Comparison of ENCODE assay signal across 8 cellular contexts in genomic region chr1:29124366-29125236, GRCh38. TPM values are rescaled to one million over a fixed set of nuclear protein-coding genes. Genes with fewer than 3 reads are reported as not detected.
DNase-seq lines count a peak whose midpoint lies in the region; ATAC-seq, FAIRE-seq and TF ChIP-seq lines count a peak whose summit lies in the region.

No MANE protein-coding gene starts in this region.

- H3K9me3 ChIP-seq in MG63 (no peaks in the 10 kb centered on the region), H1 (ENCODE audit: insufficient read depth in 2 of 2, low read depth in 1 of 2, low read length in 1 of 2) (no peaks in the 10 kb centered on the region), mononuclear cell (ENCODE audit: low read depth, low read length) (no peaks in the 10 kb centered on the region)

- peak overlapping the region; percentile 91 for H3K18ac ChIP-seq in H1 (ENCODE audit: extremely low read depth, low read length)

- peak overlapping the region; percentile 90; the same call in 1 of the 2 replicates for H2BK20ac ChIP-seq in H1 (ENCODE audit: low read length)

- H3K79me2 ChIP-seq in H1 (ENCODE audit: control insufficient read depth in 1 of 2, insufficient read depth in 2 of 2, low read length in 2 of 2) = no peaks in the 10 kb centered on the region; a peak in 1 of 4 replicates

- H4K20me1 ChIP-seq in H1 (replicated peaks in 1 of 2; ENCODE audit: control insufficient read depth in 1 of 2, insufficient read depth in 2 of 2, low read length in 2 of 2) = peaks cover 0 to 4% of the 10 kb centered on the region in 2 experiments

- H2BK5ac ChIP-seq in H1 (ENCODE audit: low read depth, low read length) = peak overlapping the region; percentile 97; the same call in 1 of the 2 replicates

- H3K79me1 ChIP-seq in H1 (ENCODE audit: low read depth, low read length) = no peaks in the 10 kb centered on the region

- peak overlapping the region; percentile 91 for H3K4ac ChIP-seq in H1 (replicated peaks; ENCODE audit: insufficient read length, low read depth, low read length)

- no peaks in the 10 kb centered on the region for H3K9me3 Mint-ChIP-seq in Calu3 (ENCODE audit: low read depth, unreplicated experiment)

- peak overlapping the region; percentile 93 for H3K56ac ChIP-seq in H1 (replicated peaks; ENCODE audit: insufficient read length, low read depth, low read length)

- intact Hi-C loops in Calu3 (cut with micrococcal nuclease; ENCODE audit: unreplicated experiment) = no loop called here

- H3K27me3 ChIP-seq in MG63 (no peaks in the 10 kb centered on the region), H1 (replicated peaks in 1 of 4; ENCODE audit: control insufficient read depth in 3 of 4, extremely low read depth in 1 of 4, insufficient read depth in 3 of 4, low read length in 3 of 4) (peaks cover 0 to 42% (median 25%) of the 10 kb centered on the region in 4 experiments; a peak in 6 of 7 replicates), mononuclear cell (ENCODE audit: insufficient read depth, low read length) (peaks cover 42% of the 10 kb centered on the region)

- no peak overlapping the region; the same call in 1 of the 2 replicates for H2AFZ ChIP-seq in H1 (ENCODE audit: low read length)

- peak overlapping the region; percentile 75 for H4K5ac ChIP-seq in H1 (ENCODE audit: insufficient read length, low read depth, low read length)

- peak overlapping the region; percentile 96 for H2BK12ac ChIP-seq in H1 (ENCODE audit: low read depth, low read length)

- H3K36me3 Mint-ChIP-seq in Calu3 (ENCODE audit: insufficient read depth, unreplicated experiment) = peaks cover 10% of the 10 kb centered on the region

- TF ChIP-seq POLR2A in H1 (IDR thresholded peaks at IDR 0.05; ENCODE audit: control extremely low read depth in 1 of 2, low read depth in 2 of 2, low read length in 2 of 2) = no peak; a peak in 1 of 3 replicates

- H3K4me1 ChIP-seq in H1 (replicated peaks in 1 of 4; ENCODE audit: control insufficient read depth in 3 of 4, insufficient read depth in 4 of 4, low read length in 3 of 4) (peaks cover 0 to 19% (median 9%) of the 10 kb centered on the region in 4 experiments; a peak in 6 of 7 replicates), mononuclear cell (ENCODE audit: insufficient read depth, low read length) (peaks cover 34% of the 10 kb centered on the region)

- peak overlapping the region; percentile 48; the same call in 1 of the 2 replicates for H3K27ac ChIP-seq in H1 (ENCODE audit: low read depth, low read length)

- peak overlapping the region; percentile 91 to 95 for H3K4me2 ChIP-seq in H1 (ENCODE audit: insufficient read depth in 1 of 2, low read depth in 2 of 2, low read length in 2 of 2)

- TF ChIP-seq EP300 in H1 (IDR thresholded peaks at IDR 0.05; ENCODE audit: borderline replicate concordance in 1 of 2, low read depth in 2 of 2, low read length in 2 of 2) = peak; percentile 36 to 82; a peak in 2 of 3 replicates

- H3K4me3 Mint-ChIP-seq in Calu3 (ENCODE audit: low read depth, unreplicated experiment) = peak overlapping the region; percentile 61

- H3K9ac ChIP-seq in H1 (replicated peaks in 1 of 4; ENCODE audit: extremely low read depth in 1 of 4, low read depth in 3 of 4, low read length in 3 of 4) = peak overlapping the region in 3 of 4 experiments; percentile 11 to 45 (median 42); a peak in 5 of 7 replicates

- H3K23ac ChIP-seq in H1 (ENCODE audit: insufficient read length) = no peak overlapping the region

- TF ChIP-seq RAD21 in H1 (IDR thresholded peaks at IDR 0.05 in 1 of 2, conservative IDR thresholded peaks at IDR 0.05 in 1 of 2; ENCODE audit: low read depth in 2 of 2, low read length in 2 of 2) = peak in 1 of 2 experiments; percentile 23; a peak in 2 of 4 replicates

- peak overlapping the region; percentile 81; the same call in 1 of the 2 replicates for H2BK15ac ChIP-seq in H1 (ENCODE audit: low read length)

- POLR2A ChIA-PET in H1 (lab: Charles Lee; ENCODE audit: partially characterized antibody) = interaction anchor here (0.6 to 6.9 kb wide), 20 partner anchors 9 to 1970 kb away, joined by 3 to 77 read pairs (median 4); partner anchors contain the start of genes SLC9A1, SRSF4 and YTHDF2

- H4K8ac ChIP-seq in H1 (ENCODE audit: extremely low read depth, insufficient read depth, low read length) = peak overlapping the region; percentile 89

- peak overlapping the region; percentile 98 for H4K91ac ChIP-seq in H1 (replicated peaks; ENCODE audit: insufficient read length, low read length)

- ATAC-seq in HG02798 (IDR thresholded peaks at IDR 0.05; ENCODE audit: poor library complexity, unreplicated experiment) = no peak

- H2AK5ac ChIP-seq in H1 (ENCODE audit: low read depth, low read length) = peak overlapping the region; percentile 53; the same call in 1 of the 2 replicates

- peaks cover 30% of the 10 kb centered on the region; the same call in 1 of the 2 replicates for H3K23me2 ChIP-seq in H1 (ENCODE audit: low read depth, low read length)

- peak overlapping the region; percentile 67 for H3K27ac Mint-ChIP-seq in Calu3 (ENCODE audit: unreplicated experiment)

- H3K14ac ChIP-seq in H1 (ENCODE audit: insufficient read length) = peak overlapping the region; percentile 55

- H3K4me3 ChIP-seq in MG63 = peak overlapping the region; percentile 67
- H3K4me3 ChIP-seq in H1 (ENCODE audit: extremely low read depth in 1 of 4, insufficient read depth in 2 of 4, low read depth in 3 of 4, low read length in 4 of 4) = peak overlapping the region; percentile 51 to 91 (median 61)
- peak overlapping the region; percentile 28 for H3K4me3 ChIP-seq in mononuclear cell (ENCODE audit: low read length)

- H3K36me3 ChIP-seq in MG63 = peaks cover 9% of the 10 kb centered on the region
- H3K36me3 ChIP-seq in H1 (ENCODE audit: control insufficient read depth in 2 of 4, insufficient read depth in 4 of 4, low read length in 3 of 4) = no peaks in the 10 kb centered on the region

- BruUV-seq in Calu3 (replicated peaks; lab: Mats Ljungman, UMichigan) = no TSS peak

- peak; percentile 66 for TF ChIP-seq CTCF in Calu3 (IDR thresholded peaks at IDR 0.05; ENCODE audit: unreplicated experiment)
- peak in 2 of 3 experiments; percentile 42 to 77; a peak in 3 of 4 replicates for TF ChIP-seq CTCF in H1 (IDR thresholded peaks at IDR 0.05; ENCODE audit: control extremely low read depth in 1 of 3, insufficient read depth in 1 of 3, low read depth in 1 of 3, low read length in 3 of 3)

- WGBS in H1 (ENCODE audit: extremely low coverage in 1 of 2, insufficient coverage in 1 of 2, insufficient read length in 1 of 2, insufficient replicate concordance in 2 of 2, low coverage in 1 of 2, low lambda C conversion rate in 2 of 2, missing lambda C conversion rate in 1 of 2), 2 experiments = 28% methylated on average over 20 of the region's 85 CpGs; no CpG with 5 or more reads in 1 of the 2 experiments

- peak; percentile 66 for DNase-seq in Calu3
- peak; percentile 80 for DNase-seq in MG63
- DNase-seq in activated CD8-positive, alpha-beta memory T cell treated with anti-CD3 and anti-CD28 coated beads for 4 hours (ENCODE audit: low read depth in 2 of 2) = peak; percentile 10 to 17
- peak; percentile 66 to 93 for DNase-seq in H1 (ENCODE audit: low read depth in 1 of 2, low spot score in 2 of 2)
- peak; percentile 22 to 41 for DNase-seq in stimulated activated CD8-positive, alpha-beta memory T cell treated with anti-CD3 and anti-CD28 coated beads, Interleukin-7, amount 100 ng/mL, for 4 hours (ENCODE audit: low read depth in 2 of 2)
- no peak for DNase-seq in Ammon's horn (ENCODE audit: low spot score)

- H2BK120ac ChIP-seq in H1 (replicated peaks; ENCODE audit: low read depth, low read length) = peak overlapping the region; percentile 21

- H3K4me1 Mint-ChIP-seq in Calu3 (ENCODE audit: low read depth, unreplicated experiment) = no peaks in the 10 kb centered on the region

- peaks cover 39% of the 10 kb centered on the region for H3K27me3 Mint-ChIP-seq in Calu3 (ENCODE audit: unreplicated experiment)

- CTCF ChIA-PET in Calu3 (lab: Charles Lee) = no interaction called here
- CTCF ChIA-PET in H1 (lab: Charles Lee; ENCODE audit: partially characterized antibody) = interaction anchor here (0.6 to 2.6 kb wide), 23 partner anchors 8 to 247 kb away, joined by 3 to 15 read pairs (median 4); partner anchors contain the start of gene SRSF4

- FAIRE-seq in H1 (lab: Jason Lieb, UNC) = no peak

TF ChIP-seq in H1, 55 proteins besides CTCF, POLR2A, EP300 and RAD21 (continues in another document):
- TF ChIP-seq E2F6 (IDR thresholded peaks at IDR 0.05) = peak; percentile 77
- TF ChIP-seq CTBP2 (IDR thresholded peaks at IDR 0.05; ENCODE audit: borderline replicate concordance, insufficient read depth, insufficient read length, low read length) = no peak

RNA-seq across cellular contexts. Expression of gene TMEM200B, which starts 0.9 kb away (rescaled TPM):
- total RNA-seq in Calu3 (2022) = 0.15 TPM in 1 of 2 replicates, not detected in the other
- total RNA-seq in MG63 (2014; rRNA removed; shearing (Covaris generic); ENCODE audit: low replicate concordance) = 17.9 and 20.7 TPM in 2 replicates
- total RNA-seq in H1 (2021; fragmentation: NEBNext Ultra II Directional; extraction: Animal tissue kit (Norgen Biotek cat#: 25700)) = 11.0 and 11.3 TPM in 2 replicates
- 4.8 and 4.9 TPM in 2 replicates for polyA plus RNA-seq in H1 (2011; rRNA removed)
- 5.8 TPM for polyA plus RNA-seq in H1 (2011; cell fraction: cytosol; rRNA removed)
- 11.1 TPM for polyA plus RNA-seq in H1 (2011; cell fraction: nucleus; rRNA removed)
- 9.4 to 10.9 TPM (median 10.4 TPM) in 4 replicates for polyA plus RNA-seq in H1 (2012, experiment 1 of 2)
- 11.7 TPM for polyA plus RNA-seq in H1 (2012, experiment 2 of 2)
- 15.6 TPM for polyA plus RNA-seq in H1 (2013, experiment 1 of 2)
- polyA plus RNA-seq in H1 (2013, experiment 2 of 2) = 16.9 TPM
- polyA minus RNA-seq in H1 (2011; rRNA and poly(A)+ RNA removed) = 5.0 and 5.5 TPM in 2 replicates
- polyA minus RNA-seq in H1 (2011; cell fraction: cytosol; rRNA and poly(A)+ RNA removed) = 4.2 TPM
- polyA minus RNA-seq in H1 (2011; cell fraction: nucleus; rRNA and poly(A)+ RNA removed) = 5.9 TPM
- total RNA-seq in mononuclear cell = not detected

RNA-seq across cellular contexts. Expression of gene SRSF4, which starts 57.1 kb away (rescaled TPM):
- total RNA-seq in Calu3 (2022) (64.8 and 65.4 TPM in 2 replicates), mononuclear cell (55.6 TPM)
- 29.8 and 58.1 TPM in 2 replicates for total RNA-seq in MG63 (2014; rRNA removed; shearing (Covaris generic); ENCODE audit: low replicate concordance)
- total RNA-seq in H1 (2021; fragmentation: NEBNext Ultra II Directional; extraction: Animal tissue kit (Norgen Biotek cat#: 25700)) = 83.5 and 86.5 TPM in 2 replicates
- 32.0 and 34.9 TPM in 2 replicates for polyA plus RNA-seq in H1 (2011; rRNA removed)
- 69.0 TPM for polyA plus RNA-seq in H1 (2011; cell fraction: cytosol; rRNA removed)
- polyA plus RNA-seq in H1 (2011; cell fraction: nucleus; rRNA removed) = 35.6 TPM
- polyA plus RNA-seq in H1 (2012, experiment 1 of 2) = 78.5 to 101 TPM (median 84.8 TPM) in 4 replicates
- polyA plus RNA-seq in H1 (2012, experiment 2 of 2) = 36.3 TPM
- polyA plus RNA-seq in H1 (2013, experiment 1 of 2) = 81.6 TPM
- polyA plus RNA-seq in H1 (2013, experiment 2 of 2) = 79.9 TPM
- 23.4 and 28.6 TPM in 2 replicates for polyA minus RNA-seq in H1 (2011; rRNA and poly(A)+ RNA removed)
- 26.5 TPM for polyA minus RNA-seq in H1 (2011; cell fraction: cytosol; rRNA and poly(A)+ RNA removed)
- polyA minus RNA-seq in H1 (2011; cell fraction: nucleus; rRNA and poly(A)+ RNA removed) = 32.2 TPM

Comparison
In these comparisons a context has a peak if more than half of its experiments do, and no peak if none do; other contexts are left out.
1. RNA of gene TMEM200B, which starts 0.9 kb away (total RNA-seq): 17.9 to 20.7 TPM in MG63 and 11.0 to 11.3 TPM in H1; 0.15 TPM in Calu3 and not detected in mononuclear cell (single experiment); every median in the first group is over 10 times any median in the second.
2. Peak in every context shown above with its lines, with median percentiles within 50 percentile points of each other: H3K4me3 ChIP-seq.